In genomic region chr17:1882836-1883235, GRCh38 we compare ENCODE assay signal across 9 cellular contexts. TPM values are rescaled to one million over a fixed set of nuclear protein-coding genes. Genes with fewer than 3 reads are reported as not detected.
DNase-seq lines count a peak whose midpoint lies in the region; ATAC-seq and TF ChIP-seq lines count a peak whose summit lies in the region.
"Had no signal": no experiment of that assay in that cellular context is flagged by ENCODE, and none has a peak within 500 bp of the region (broad histone marks: within the 10 kb centered on the region; RNA-seq: fewer than 3 reads in every experiment).

No MANE protein-coding gene starts in this region.

- H3K27ac ChIP-seq in breast epithelium = no peak overlapping the region
- H3K27ac ChIP-seq in lower lobe of right lung = no peak overlapping the region

- intact Hi-C loops in breast epithelium (cut with DNase I; ENCODE audit: low total_unique reads) = no loop called here
- intact Hi-C loops in lower lobe of right lung (cut with DNase I) = no loop called here

- H3K4me3 ChIP-seq in breast epithelium = no peak overlapping the region
- H3K4me3 ChIP-seq in lower lobe of right lung = no peak overlapping the region

- H3K36me3 ChIP-seq in breast epithelium (peaks cover 22% of the 10 kb centered on the region), lower lobe of right lung (peaks cover 96% of the 10 kb centered on the region)

- H3K27me3 Mint-ChIP-seq in T-helper 2 cell treated with Interferon-gamma antibody and Interleukin-4, amounts not matched to agents 5 μg/mL and 100 μg/mL, for 36 hours (ENCODE audit: low read depth) = no peaks in the 10 kb centered on the region
- H3K27me3 Mint-ChIP-seq: activated naive CD4-positive, alpha-beta T cell treated with anti-CD3 and anti-CD28 coated beads, Interleukin-2, amount 50 U/mL, for 24 hours had no signal

- DNase-seq in activated gamma-delta T cell treated with Interleukin-2 at 50 U/mL for 16 hours (peak; percentile 26), activated gamma-delta T cell (lab: John Stamatoyannopoulos, UW) (no peak), NCI-H748 (lab: John Stamatoyannopoulos, UW; ENCODE audit: unreplicated experiment) (peak; percentile 55), breast epithelium (ENCODE audit: low spot score in 2 of 2) (no peak), lower lobe of right lung (no peak)
- DNase-seq in T-helper 2 cell treated with Interferon-gamma antibody and Interleukin-4, amounts not matched to agents 5 μg/mL and 100 μg/mL, for 36 hours (ENCODE audit: low spot score) = no peak

- no peak overlapping the region for H3K27ac Mint-ChIP-seq in T-helper 2 cell treated with Interferon-gamma antibody and Interleukin-4, amounts not matched to agents 5 μg/mL and 100 μg/mL, for 36 hours
- H3K27ac Mint-ChIP-seq: activated naive CD4-positive, alpha-beta T cell treated with anti-CD3 and anti-CD28 coated beads, Interleukin-2, amount 50 U/mL, for 24 hours had no signal

- H3K4me1 ChIP-seq in breast epithelium (no peaks in the 10 kb centered on the region), lower lobe of right lung (no peaks in the 10 kb centered on the region)

- H3K9me3 Mint-ChIP-seq in T-helper 2 cell treated with Interferon-gamma antibody and Interleukin-4, amounts not matched to agents 5 μg/mL and 100 μg/mL, for 36 hours = no peaks in the 10 kb centered on the region
- H3K9me3 Mint-ChIP-seq: activated naive CD4-positive, alpha-beta T cell treated with anti-CD3 and anti-CD28 coated beads, Interleukin-2, amount 50 U/mL, for 24 hours had no signal

- peaks cover 72% of the 10 kb centered on the region for H3K36me3 Mint-ChIP-seq in T-helper 2 cell treated with Interferon-gamma antibody and Interleukin-4, amounts not matched to agents 5 μg/mL and 100 μg/mL, for 36 hours (ENCODE audit: low read depth)

- ATAC-seq in lower lobe of right lung (peak; percentile 35 to 36), GM21825 (IDR thresholded peaks at IDR 0.05; ENCODE audit: unreplicated experiment) (no peak), GM19035 (IDR thresholded peaks at IDR 0.05; ENCODE audit: unreplicated experiment) (no peak)

- H3K9me3 ChIP-seq in breast epithelium (no peaks in the 10 kb centered on the region), lower lobe of right lung (no peaks in the 10 kb centered on the region)

- no peaks in the 10 kb centered on the region for H3K27me3 ChIP-seq in breast epithelium
- H3K27me3 ChIP-seq in lower lobe of right lung (ENCODE audit: low read depth) = no peaks in the 10 kb centered on the region

- TF ChIP-seq POLR2A in breast epithelium (IDR thresholded peaks at IDR 0.05) = no peak

- peaks cover 5% of the 10 kb centered on the region for H3K4me1 Mint-ChIP-seq in T-helper 2 cell treated with Interferon-gamma antibody and Interleukin-4, amounts not matched to agents 5 μg/mL and 100 μg/mL, for 36 hours (ENCODE audit: low read depth)
- H3K4me1 Mint-ChIP-seq: activated naive CD4-positive, alpha-beta T cell treated with anti-CD3 and anti-CD28 coated beads, Interleukin-2, amount 50 U/mL, for 24 hours had no signal

- no peak overlapping the region for H3K4me3 Mint-ChIP-seq in T-helper 2 cell treated with Interferon-gamma antibody and Interleukin-4, amounts not matched to agents 5 μg/mL and 100 μg/mL, for 36 hours
- H3K4me3 Mint-ChIP-seq: activated naive CD4-positive, alpha-beta T cell treated with anti-CD3 and anti-CD28 coated beads, Interleukin-2, amount 50 U/mL, for 24 hours had no signal

- peak in 2 of 3 donors; percentile 33 to 47 for TF ChIP-seq CTCF in breast epithelium (IDR thresholded peaks at IDR 0.05)
- TF ChIP-seq CTCF in lower lobe of right lung (IDR thresholded peaks at IDR 0.05) = peak; percentile 45

RNA-seq across cellular contexts. Expression of gene RPA1, which starts 53.0 kb away (rescaled TPM):
- total RNA-seq in breast epithelium (10 to 100 TPM; 34.7 to 40.6 (median 34.7) TPM), lower lobe of right lung (67.1 TPM)

RNA-seq across cellular contexts. Expression of gene SMYD4, which starts 53.1 kb away (rescaled TPM):
- total RNA-seq in breast epithelium (10 to 100 TPM; 16.0 to 20.3 (median 18.7) TPM), lower lobe of right lung (21.9 TPM)

Comparison
In these comparisons a context has a peak if more than half of its experiments do, and no peak if none do; other contexts are left out.
1. DNase-seq: peak in activated gamma-delta T cell treated with Interleukin-2 at 50 U/mL for 16 hours (single experiment) and NCI-H748 (single experiment); none in activated gamma-delta T cell (single experiment), breast epithelium (0 of 2), lower lobe of right lung (single experiment) and T-helper 2 cell treated with Interferon-gamma antibody and Interleukin-4, amounts not matched to agents 5 μg/mL and 100 μg/mL, for 36 hours (single experiment).
2. ATAC-seq: peak in lower lobe of right lung (2 of 2); none in GM21825 (single experiment) and GM19035 (single experiment).